ENCODE assay signal across 8 cellular contexts in the genomic region with DNA sequence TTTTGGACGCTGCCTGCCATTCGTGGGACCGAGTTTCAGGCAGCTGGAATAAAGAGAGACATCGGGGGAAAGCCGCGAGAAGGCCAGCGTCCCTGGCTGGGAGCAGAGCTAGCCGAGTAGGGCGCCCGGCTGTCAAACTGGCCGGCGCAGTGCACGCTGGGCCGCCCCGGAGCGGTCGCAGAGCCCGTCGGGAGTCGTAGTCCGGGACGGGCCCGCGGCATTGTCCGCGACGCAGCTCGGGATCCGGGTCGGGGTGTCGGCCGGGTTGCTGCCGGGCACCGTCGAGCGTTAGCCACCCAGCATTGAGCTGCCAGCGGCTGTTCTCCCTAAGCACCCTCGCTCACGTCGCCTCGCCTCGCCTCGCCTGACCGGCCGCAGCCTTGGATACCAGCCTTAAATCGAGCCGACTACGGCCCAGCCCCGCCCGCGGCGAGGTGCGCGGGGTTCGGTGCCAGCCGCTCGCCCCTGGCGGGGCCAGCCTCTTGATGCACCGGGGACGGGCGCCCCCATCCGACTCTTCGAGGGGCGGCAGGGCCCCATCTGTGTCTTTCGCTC. TPM values are rescaled to one million over a fixed set of nuclear protein-coding genes. Genes with fewer than 3 reads are reported as not detected.
DNase-seq lines count a peak whose midpoint lies in the region; ATAC-seq and TF ChIP-seq lines count a peak whose summit lies in the region.
"Not testable (repeated sequence)": the region's sequence is repeated elsewhere in the genome, so short reads cannot be mapped to it uniquely, and the experiment has no call there.

No MANE protein-coding gene starts in this region.

- 0 to 1% methylated on average over 32 to 37 of the region's 65 CpGs for WGBS in lower leg skin, 2 donors

- not testable (repeated sequence) for TF ChIP-seq CTCF in lower leg skin (IDR thresholded peaks at IDR 0.05)

- not testable (repeated sequence) for TF ChIP-seq POLR2A in lower leg skin (IDR thresholded peaks at IDR 0.05)

- peaks cover 18% of the 10 kb centered on the region for H3K4me1 Mint-ChIP-seq in dendritic cell treated with granulocyte-macrophage colony-stimulating factor and Interleukin-4, amounts not matched to agents 40 ng/mL and 50 ng/mL, for 4 days (ENCODE audit: low read depth)

- DNase-seq in C1 segment of cervical spinal cord (lab: John Stamatoyannopoulos, UW) (peak; percentile 1 to 81 (median 69)), NCI-H748 treated with DMSO at 0.1 percent for 48 hours (lab: John Stamatoyannopoulos, UW) (peak; percentile 6), lower leg skin (ENCODE audit: low spot score in 2 of 2) (peak; percentile 68 to 96)
- peak; percentile 76 to 78 for DNase-seq in activated CD4-positive, alpha-beta T cell treated with anti-CD3 and anti-CD28 coated beads, Interleukin-2, amount 50 U/mL, for 4 hours
- DNase-seq in stimulated activated CD4-positive, alpha-beta T cell treated with anti-CD3 and anti-CD28 coated beads, Interleukin-2, amount 100 ng/mL, for 4 hours (ENCODE audit: low read depth) = peak; percentile 77

- H3K27me3 Mint-ChIP-seq in dendritic cell treated with granulocyte-macrophage colony-stimulating factor and Interleukin-4, amounts not matched to agents 40 ng/mL and 50 ng/mL, for 4 days = not testable (repeated sequence)

- peak overlapping the region; percentile 88 for H3K27ac Mint-ChIP-seq in dendritic cell treated with granulocyte-macrophage colony-stimulating factor and Interleukin-4, amounts not matched to agents 40 ng/mL and 50 ng/mL, for 4 days

- H3K36me3 Mint-ChIP-seq in dendritic cell treated with granulocyte-macrophage colony-stimulating factor and Interleukin-4, amounts not matched to agents 40 ng/mL and 50 ng/mL, for 4 days (ENCODE audit: low read depth) = peaks cover 18% of the 10 kb centered on the region

- H3K4me3 ChIP-seq in lower leg skin (ENCODE audit: low read depth, poor library complexity, severe bottlenecking) = peak overlapping the region; percentile 12

- not testable (repeated sequence) for H3K9me3 Mint-ChIP-seq in dendritic cell treated with granulocyte-macrophage colony-stimulating factor and Interleukin-4, amounts not matched to agents 40 ng/mL and 50 ng/mL, for 4 days

- intact Hi-C loops in dendritic cell treated with granulocyte-macrophage colony-stimulating factor and Interleukin-4, amounts not matched to agents 40 ng/mL and 50 ng/mL, for 4 days (cut with micrococcal nuclease); lower leg skin (cut with DNase I; ENCODE audit: low total_unique reads): not testable (repeated sequence)

- ATAC-seq in GM19372 (IDR thresholded peaks at IDR 0.05; ENCODE audit: low read depth, unreplicated experiment) (peak; percentile 70), HG03442 (IDR thresholded peaks at IDR 0.05; ENCODE audit: unreplicated experiment) (peak; percentile 72)

- H3K4me3 Mint-ChIP-seq in dendritic cell treated with granulocyte-macrophage colony-stimulating factor and Interleukin-4, amounts not matched to agents 40 ng/mL and 50 ng/mL, for 4 days = peak overlapping the region; percentile 72

RNA-seq across cellular contexts. Expression of gene NUTM2D, which starts 14.8 kb away (rescaled TPM):
- total RNA-seq in lower leg skin = 1 to 10 TPM in 3 of 4 donors, under 1 TPM in 1; 0.89 to 4.7 (median 3.7) TPM

Comparison
In these comparisons a context has a peak if more than half of its experiments do, and no peak if none do; other contexts are left out.
1. Peak in every context shown above with its lines: DNase-seq, ATAC-seq and H3K4me3 ChIP-seq.
2. DNase-seq: peak in every context shown above with its lines; median percentile 82 in lower leg skin; 77 in activated CD4-positive, alpha-beta T cell treated with anti-CD3 and anti-CD28 coated beads, Interleukin-2, amount 50 U/mL, for 4 hours; 77 in stimulated activated CD4-positive, alpha-beta T cell treated with anti-CD3 and anti-CD28 coated beads, Interleukin-2, amount 100 ng/mL, for 4 hours; 69 in C1 segment of cervical spinal cord; 6 in NCI-H748 treated with DMSO at 0.1 percent for 48 hours.